In genomic region chr20:53517146-53517545, GRCh38 we compare ENCODE assay signal across 1 cellular context.
TF ChIP-seq lines count a peak whose summit lies in the region.

No MANE protein-coding gene starts in this region.

TF ChIP-seq in HepG2, 621 proteins besides CTCF, POLR2A, EP300 and RAD21 (continued from another document):
- TF ChIP-seq ZNF512B (CRISPR knock-in tag; IDR thresholded peaks at IDR 0.05; ENCODE audit: borderline replicate concordance) (no peak), TFE3 (CRISPR knock-in tag; IDR thresholded peaks at IDR 0.05) (0 out of 2 replicates have a peak, but pooled peaks have one; percentile 35)
